29 cellular contexts compared by ENCODE assay signal in genomic region chr5:178282391-178282790, GRCh38.
"Had no signal": no experiment of that assay in that cellular context is flagged by ENCODE, and none has a peak within 500 bp of the region (broad histone marks: within the 10 kb centered on the region; RNA-seq: fewer than 3 reads in every experiment).

No MANE protein-coding gene starts in this region.

- H3K9me3 Mint-ChIP-seq: endodermal cell had no signal

- FAIRE-seq: astrocyte, islet of Langerhans had no signal

- H3K36me3 ChIP-seq: adrenal gland, esophagus squamous epithelium, gastroesophageal sphincter, uterus had no signal

- H3K9me3 ChIP-seq: uterus had no signal

- H3K4me3 ChIP-seq: adrenal gland, esophagus squamous epithelium, gastroesophageal sphincter, mucosa of descending colon, smooth muscle cell, uterus had no signal

- H3K4me2 ChIP-seq: smooth muscle cell had no signal

- H3K27me3 ChIP-seq: adrenal gland, uterus had no signal

- H3K27ac ChIP-seq: adrenal gland, esophagus squamous epithelium, gastroesophageal sphincter, uterus had no signal

- H3K27ac Mint-ChIP-seq: activated B cell treated with CpG ODN at 0.5 μM for 24 hours; activated CD4-positive, alpha-beta T cell treated with anti-CD3 and anti-CD28 coated beads for 36 hours; activated naive CD8-positive, alpha-beta T cell; activated T-helper 2 cell treated with anti-CD3 and anti-CD28 coated beads, Interferon-gamma antibody, Interleukin-2, Interleukin-4, amounts not matched to agents 10 μg/mL and 5 μg/mL and 100 μg/mL, durations not matched to agents 14 hours and 24 hours and 36 hours; endodermal cell; naive B cell; stimulated activated naive B cell treated with anti-CD40 and anti-IgM and Interleukin-4, amounts not matched to agents 10 μg/mL and 1 μg/mL and 100 μg/mL, for 72 hours had no signal

- ATAC-seq: activated CD4-positive, alpha-beta T cell treated with anti-CD3 and anti-CD28 coated beads for 36 hours; activated T-cell treated with anti-CD3 and anti-CD28 coated beads, Interleukin-2, amount 50 U/mL, for 4 hours; gastroesophageal sphincter; left cardiac atrium; mucosa of descending colon; sciatic nerve; stimulated activated naive B cell treated with anti-CD40 and anti-IgM and Interleukin-4, amounts not matched to agents 10 μg/mL and 1 μg/mL and 100 μg/mL, for 72 hours had no signal

- H3K4me3 Mint-ChIP-seq: activated B cell treated with CpG ODN at 0.5 μM for 24 hours; activated CD4-positive, alpha-beta T cell treated with anti-CD3 and anti-CD28 coated beads for 36 hours; activated naive CD8-positive, alpha-beta T cell; activated T-cell treated with anti-CD3 and anti-CD28 coated beads, Interleukin-2, amount 50 U/mL, for 4 hours; central memory CD8-positive, alpha-beta T cell; endodermal cell; stimulated activated naive B cell treated with anti-CD40 and anti-IgM and Interleukin-4, amounts not matched to agents 10 μg/mL and 1 μg/mL and 100 μg/mL, for 72 hours had no signal

- DNase-seq: activated B cell treated with CpG ODN at 0.5 μM for 24 hours; activated CD4-positive, alpha-beta T cell treated with anti-CD3 and anti-CD28 coated beads for 36 hours; activated CD4-positive, alpha-beta T cell treated with anti-CD3 and anti-CD28 coated beads, Interleukin-2, amount 50 U/mL, for 48 hours; activated CD8-positive, alpha-beta memory T cell treated with anti-CD3 and anti-CD28 coated beads, Interleukin-2, amount 50 U/mL, for 48 hours; activated naive CD4-positive, alpha-beta T cell; activated T-cell treated with anti-CD3 and anti-CD28 coated beads, Interleukin-2, amount 50 U/mL, for 4 hours; adrenal gland; cortex of kidney; endodermal cell; esophagus squamous epithelium; head of caudate nucleus; left cardiac atrium; mesenchymal stem cell; naive B cell; occipital lobe; stimulated activated CD4-positive, alpha-beta T cell treated with anti-CD3 and anti-CD28 coated beads, Interleukin-2, amount 100 ng/mL, for 48 hours; stimulated activated CD8-positive, alpha-beta memory T cell treated with anti-CD3 and anti-CD28 coated beads, Interleukin-4, amount 100 ng/mL, for 48 hours; stimulated activated naive B cell treated with anti-CD40 and anti-IgM and Interleukin-4, amounts not matched to agents 10 μg/mL and 1 μg/mL and 100 μg/mL, for 72 hours; trophoblast cell; uterus had no signal

- H3K4me1 ChIP-seq: uterus had no signal
